18 cellular contexts compared by ENCODE assay signal in the genomic region with DNA sequence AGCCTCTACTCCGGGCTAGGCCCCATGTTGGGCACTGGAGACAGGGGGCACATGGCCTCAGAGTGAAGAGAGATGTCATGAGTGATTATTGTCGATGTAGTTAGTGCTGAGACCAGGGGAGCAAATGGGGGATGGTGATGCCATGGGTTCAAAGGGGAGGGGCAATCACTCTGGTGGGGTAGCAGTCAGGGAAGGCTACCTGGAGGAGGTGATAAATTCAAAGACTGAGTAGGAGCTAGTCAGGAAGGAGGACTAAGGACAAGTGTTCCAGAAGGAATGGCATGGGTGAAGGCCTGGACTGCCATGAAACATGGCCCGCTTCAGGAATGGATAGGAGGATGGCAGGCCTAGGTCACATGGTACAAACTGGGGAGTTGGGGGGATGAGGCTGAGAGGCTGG. TPM values are rescaled to one million over a fixed set of nuclear protein-coding genes. Genes with fewer than 3 reads are reported as not detected.
A peak's percentile ranks its signal among the peaks of the same experiment; 100 is the strongest.
DNase-seq lines count a peak whose midpoint lies in the region; ATAC-seq and TF ChIP-seq lines count a peak whose summit lies in the region.
"Had no signal": no experiment of that assay in that cellular context is flagged by ENCODE, and none has a peak within 500 bp of the region (broad histone marks: within the 10 kb centered on the region; RNA-seq: fewer than 3 reads in every experiment).

No MANE protein-coding gene starts in this region.

- H3K4ac ChIP-seq in neuronal stem cell (ENCODE audit: low read length): no peak overlapping the region

- no peaks in the 10 kb centered on the region for H3K27me3 Mint-ChIP-seq in T-helper 2 cell treated with Interferon-gamma antibody and Interleukin-4, amounts not matched to agents 5 μg/mL and 100 μg/mL, for 36 hours (ENCODE audit: low read depth)
- H3K27me3 Mint-ChIP-seq in activated T-helper 2 cell treated with anti-CD3 and anti-CD28 coated beads, Interferon-gamma antibody, Interleukin-2, Interleukin-4, amounts not matched to agents 10 μg/mL and 5 μg/mL and 100 μg/mL, durations not matched to agents 14 hours and 24 hours and 36 hours (ENCODE audit: low read depth): no peaks in the 10 kb centered on the region

- no peak for DNase-seq in T-helper 2 cell treated with Interferon-gamma antibody and Interleukin-4, amounts not matched to agents 5 μg/mL and 100 μg/mL, for 36 hours (ENCODE audit: low spot score)
- no peak for DNase-seq in T-helper 2 cell
- DNase-seq in right cardiac atrium: peak in 2 of 3 donors; percentile 4 to 7
- DNase-seq in left ventricle myocardium superior: no peak
- DNase-seq in activated T-helper 2 cell treated with anti-CD3 and anti-CD28 coated beads, Interferon-gamma antibody, Interleukin-2, Interleukin-4, amounts not matched to agents 10 μg/mL and 5 μg/mL and 100 μg/mL, durations not matched to agents 14 hours and 24 hours and 36 hours (ENCODE audit: low spot score): no peak
- DNase-seq in neuronal stem cell (ENCODE audit: low spot score): no peak
- DNase-seq in thyroid gland: no peak
- no peak for DNase-seq in NCI-H187 (lab: John Stamatoyannopoulos, UW)
- DNase-seq: 8988T, DND-41, HCEC 1CT, MV-4-11, NCI-H1417, NCI-H2029, NCI-H2171, NCI-H446 treated with DMSO at 0.1 percent for 48 hours had no signal

- H4K8ac ChIP-seq in neuronal stem cell (ENCODE audit: low read depth, low read length): no peak overlapping the region

- H3K9ac ChIP-seq in neuronal stem cell (ENCODE audit: low read depth, low read length, poor library complexity): no peak overlapping the region

- H2BK12ac ChIP-seq in neuronal stem cell (ENCODE audit: low read length): no peak overlapping the region

- H2AK5ac ChIP-seq in neuronal stem cell (ENCODE audit: low read depth, low read length): peak overlapping the region; percentile 11

- H2BK15ac ChIP-seq in neuronal stem cell (ENCODE audit: low read length): no peak overlapping the region

- H3K27ac ChIP-seq in right cardiac atrium (ENCODE audit: low read length) (no peak overlapping the region), neuronal stem cell (replicated peaks; ENCODE audit: low read length) (no peak overlapping the region), thyroid gland (no peak overlapping the region)
- H3K27ac ChIP-seq: HL-60, RWPE1 had no signal

- no peak for TF ChIP-seq CTCF in thyroid gland (IDR thresholded peaks at IDR 0.05)

- H4K91ac ChIP-seq in neuronal stem cell (ENCODE audit: low read depth, low read length, poor library complexity): no peak overlapping the region

- H2AFZ ChIP-seq in neuronal stem cell (ENCODE audit: low read length): no peak overlapping the region

- no peak for ATAC-seq in right cardiac atrium
- ATAC-seq in left ventricle myocardium superior: no peak

- H3K36me3 ChIP-seq in neuronal stem cell (replicated peaks in 1 of 2; ENCODE audit: control insufficient read depth in 2 of 2, insufficient read depth in 2 of 2, low read length in 2 of 2) (no peaks in the 10 kb centered on the region), thyroid gland (no peaks in the 10 kb centered on the region)

- no peak overlapping the region for H3K18ac ChIP-seq in neuronal stem cell (ENCODE audit: low read length)

- peaks cover 60% of the 10 kb centered on the region for H3K4me1 Mint-ChIP-seq in T-helper 2 cell treated with Interferon-gamma antibody and Interleukin-4, amounts not matched to agents 5 μg/mL and 100 μg/mL, for 36 hours (ENCODE audit: low read depth)
- H3K4me1 Mint-ChIP-seq in activated T-helper 2 cell treated with anti-CD3 and anti-CD28 coated beads, Interferon-gamma antibody, Interleukin-2, Interleukin-4, amounts not matched to agents 10 μg/mL and 5 μg/mL and 100 μg/mL, durations not matched to agents 14 hours and 24 hours and 36 hours (ENCODE audit: low read depth): peaks cover 57% of the 10 kb centered on the region

- TF ChIP-seq POLR2A in thyroid gland (IDR thresholded peaks at IDR 0.05): no peak

- H2BK5ac ChIP-seq in neuronal stem cell (ENCODE audit: low read length): no peak overlapping the region

- H3K9me3 Mint-ChIP-seq in T-helper 2 cell treated with Interferon-gamma antibody and Interleukin-4, amounts not matched to agents 5 μg/mL and 100 μg/mL, for 36 hours: peaks cover 3% of the 10 kb centered on the region
- H3K9me3 Mint-ChIP-seq in activated T-helper 2 cell treated with anti-CD3 and anti-CD28 coated beads, Interferon-gamma antibody, Interleukin-2, Interleukin-4, amounts not matched to agents 10 μg/mL and 5 μg/mL and 100 μg/mL, durations not matched to agents 14 hours and 24 hours and 36 hours: no peaks in the 10 kb centered on the region

- intact Hi-C loops in right cardiac atrium (cut with DNase I): no loop called here
- intact Hi-C loops in left ventricle myocardium superior (cut with micrococcal nuclease): no loop called here
- intact Hi-C loops in activated T-helper 2 cell treated with anti-CD3 and anti-CD28 coated beads, Interferon-gamma antibody, Interleukin-2, Interleukin-4, amounts not matched to agents 10 μg/mL and 5 μg/mL and 100 μg/mL, durations not matched to agents 14 hours and 24 hours and 36 hours (cut with micrococcal nuclease): no loop called here
- intact Hi-C loops in thyroid gland (cut with DNase I): no loop called here

- no peak overlapping the region for H3K4me3 ChIP-seq in right cardiac atrium (ENCODE audit: low read length)
- peak overlapping the region in 1 of 2 donors; percentile 10 for H3K4me3 ChIP-seq in neuronal stem cell (ENCODE audit: low read length in 2 of 2)
- no peak overlapping the region for H3K4me3 ChIP-seq in thyroid gland (replicated peaks in 1 of 3)

- no peak overlapping the region for H3K14ac ChIP-seq in neuronal stem cell (ENCODE audit: low read length)

- no peak overlapping the region for H2BK120ac ChIP-seq in neuronal stem cell (ENCODE audit: low read depth, low read length)

- H3K27me3 ChIP-seq in right cardiac atrium (ENCODE audit: control insufficient read depth, insufficient read depth) (no peaks in the 10 kb centered on the region), neuronal stem cell (ENCODE audit: control insufficient read depth in 3 of 3, insufficient read depth in 3 of 3, low read depth in 1 of 3, low read length in 3 of 3) (no peaks in the 10 kb centered on the region), thyroid gland (no peaks in the 10 kb centered on the region)

- 94% methylated on average over 3 of the region's 3 CpGs for WGBS in right cardiac atrium
- no CpG with 5 or more reads among the region's 3 CpGs for WGBS in neuronal stem cell (ENCODE audit: extremely low coverage in 2 of 2, insufficient read length in 2 of 2, insufficient replicate concordance in 1 of 2), 2 donors
- 89 to 94% methylated on average over 3 of the region's 3 CpGs for WGBS in thyroid gland, 2 donors

- no peak overlapping the region for H3K4me2 ChIP-seq in neuronal stem cell (ENCODE audit: insufficient read depth, low read length, poor library complexity, severe bottlenecking)

- H3K36me3 Mint-ChIP-seq in T-helper 2 cell treated with Interferon-gamma antibody and Interleukin-4, amounts not matched to agents 5 μg/mL and 100 μg/mL, for 36 hours (ENCODE audit: low read depth): peaks cover 6% of the 10 kb centered on the region
- H3K36me3 Mint-ChIP-seq in activated T-helper 2 cell treated with anti-CD3 and anti-CD28 coated beads, Interferon-gamma antibody, Interleukin-2, Interleukin-4, amounts not matched to agents 10 μg/mL and 5 μg/mL and 100 μg/mL, durations not matched to agents 14 hours and 24 hours and 36 hours (ENCODE audit: low read depth): no peaks in the 10 kb centered on the region

- peaks cover 1% of the 10 kb centered on the region for H3K4me1 ChIP-seq in right cardiac atrium (ENCODE audit: control insufficient read depth, insufficient read depth, low read length)
- peaks cover 4 to 8% of the 10 kb centered on the region in 2 donors for H3K4me1 ChIP-seq in neuronal stem cell (ENCODE audit: control insufficient read depth in 2 of 2, insufficient read depth in 1 of 2, low read depth in 1 of 2, low read length in 2 of 2)
- no peaks in the 10 kb centered on the region for H3K4me1 ChIP-seq in thyroid gland

- H3K27ac Mint-ChIP-seq in T-helper 2 cell treated with Interferon-gamma antibody and Interleukin-4, amounts not matched to agents 5 μg/mL and 100 μg/mL, for 36 hours: peak overlapping the region; percentile 66
- H3K27ac Mint-ChIP-seq in activated T-helper 2 cell treated with anti-CD3 and anti-CD28 coated beads, Interferon-gamma antibody, Interleukin-2, Interleukin-4, amounts not matched to agents 10 μg/mL and 5 μg/mL and 100 μg/mL, durations not matched to agents 14 hours and 24 hours and 36 hours: peak overlapping the region; percentile 6

- H3K9me3 ChIP-seq in right cardiac atrium (ENCODE audit: control insufficient read depth, low read length): no peaks in the 10 kb centered on the region
- H3K9me3 ChIP-seq in neuronal stem cell (replicated peaks in 1 of 2; ENCODE audit: control insufficient read depth in 2 of 2, insufficient read depth in 1 of 2, low read depth in 1 of 2, low read length in 2 of 2): peaks cover 4 to 5% of the 10 kb centered on the region in 2 donors
- no peaks in the 10 kb centered on the region for H3K9me3 ChIP-seq in thyroid gland

- H3K23ac ChIP-seq in neuronal stem cell (ENCODE audit: low read depth, low read length, poor library complexity): no peak overlapping the region

- peak overlapping the region; percentile 22 for H3K4me3 Mint-ChIP-seq in T-helper 2 cell treated with Interferon-gamma antibody and Interleukin-4, amounts not matched to agents 5 μg/mL and 100 μg/mL, for 36 hours
- H3K4me3 Mint-ChIP-seq in activated T-helper 2 cell treated with anti-CD3 and anti-CD28 coated beads, Interferon-gamma antibody, Interleukin-2, Interleukin-4, amounts not matched to agents 10 μg/mL and 5 μg/mL and 100 μg/mL, durations not matched to agents 14 hours and 24 hours and 36 hours (ENCODE audit: low read depth): no peak overlapping the region

- H3K79me1 ChIP-seq in neuronal stem cell (ENCODE audit: low read depth, low read length): no peaks in the 10 kb centered on the region

RNA-seq across cellular contexts. Expression of a gene that starts 41.6 kb away (rescaled TPM):
- total RNA-seq in right cardiac atrium (under 1 TPM in 1 of 4 donors, not detected in 3; 0.20 TPM), left ventricle myocardium superior (not detected), thyroid gland (not detected)
- not detected for polyA plus RNA-seq in right cardiac atrium
- not detected in 2 replicates for total RNA-seq in activated T-helper 2 cell treated with anti-CD3 and anti-CD28 coated beads, Interferon-gamma antibody, Interleukin-2, Interleukin-4, amounts not matched to agents 10 μg/mL and 5 μg/mL and 100 μg/mL, durations not matched to agents 14 hours and 24 hours and 36 hours
- 0.11 TPM for polyA plus RNA-seq in neuronal stem cell (2013, experiment 1 of 2)
- polyA plus RNA-seq in neuronal stem cell (2013, experiment 2 of 2): 0.07 TPM

RNA-seq across cellular contexts. Expression of a gene that starts 46.7 kb away (rescaled TPM):
- total RNA-seq in right cardiac atrium (10 to 100 TPM; 45.0 to 55.2 (median 48.6) TPM), left ventricle myocardium superior (66.5 TPM), thyroid gland (10 to 100 TPM; 19.6 to 28.4 (median 22.6) TPM)
- 78.1 TPM for polyA plus RNA-seq in right cardiac atrium
- total RNA-seq in activated T-helper 2 cell treated with anti-CD3 and anti-CD28 coated beads, Interferon-gamma antibody, Interleukin-2, Interleukin-4, amounts not matched to agents 10 μg/mL and 5 μg/mL and 100 μg/mL, durations not matched to agents 14 hours and 24 hours and 36 hours: 58.4 and 61.5 TPM in 2 replicates
- polyA plus RNA-seq in neuronal stem cell (2013, experiment 1 of 2): 24.4 TPM
- 22.5 TPM for polyA plus RNA-seq in neuronal stem cell (2013, experiment 2 of 2)

Comparison
In these comparisons a context has a peak if more than half of its experiments do, and no peak if none do; other contexts are left out.
1. DNase-seq: peak in right cardiac atrium (2 of 3); none in T-helper 2 cell treated with Interferon-gamma antibody and Interleukin-4, amounts not matched to agents 5 μg/mL and 100 μg/mL, for 36 hours (single experiment), T-helper 2 cell (0 of 5), left ventricle myocardium superior (single experiment), activated T-helper 2 cell treated with anti-CD3 and anti-CD28 coated beads, Interferon-gamma antibody, Interleukin-2, Interleukin-4, amounts not matched to agents 10 μg/mL and 5 μg/mL and 100 μg/mL, durations not matched to agents 14 hours and 24 hours and 36 hours (single experiment), neuronal stem cell (single experiment), thyroid gland (0 of 2) and NCI-H187 (0 of 2).